In the genomic region with DNA sequence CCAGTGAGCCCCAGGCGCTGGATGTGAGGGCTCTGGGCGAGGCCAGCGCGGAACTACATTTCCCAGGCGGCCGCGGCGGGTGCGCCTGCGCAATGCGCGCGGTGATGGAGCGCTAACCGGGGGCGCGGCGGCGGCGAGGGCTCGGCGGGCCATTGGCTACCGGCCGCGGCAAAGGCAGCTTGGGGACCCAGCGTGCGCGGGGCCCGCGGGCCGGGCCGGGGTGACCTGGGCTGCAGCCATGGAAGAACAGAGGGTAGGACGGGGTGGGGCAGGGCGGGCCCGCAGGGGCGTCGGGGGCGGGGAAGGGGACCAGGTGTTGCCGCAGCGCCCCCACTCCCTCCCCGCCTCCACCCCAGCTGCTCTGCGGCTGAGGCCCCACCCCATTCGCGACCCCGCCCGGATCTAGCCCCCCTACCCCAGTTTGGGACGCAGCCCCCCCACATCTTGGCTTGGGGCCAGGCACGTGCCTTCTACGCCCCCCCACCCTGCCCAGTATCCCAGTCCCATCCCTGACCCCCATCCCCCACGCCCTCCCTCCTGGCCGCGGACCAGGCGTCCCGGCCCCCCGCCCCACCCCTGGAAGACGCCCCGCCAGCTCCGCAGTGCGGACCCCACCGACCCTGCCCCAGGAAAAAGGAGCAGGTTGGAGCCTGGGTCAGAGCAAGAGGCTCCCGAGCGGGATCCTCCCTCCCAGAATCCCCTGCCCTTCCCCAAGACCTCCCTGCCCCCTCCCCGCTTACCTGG, we compare ENCODE assay signal across 8 cellular contexts. TPM values are rescaled to one million over a fixed set of nuclear protein-coding genes. Genes with fewer than 3 reads are reported as not detected.
DNase-seq lines count a peak whose midpoint lies in the region; ATAC-seq and TF ChIP-seq lines count a peak whose summit lies in the region.

A gene (plus strand): TSS at position 90 of the 744 bp plus-strand sequence. CDS start 149 bp downstream, at position 239.

- no peak for TF ChIP-seq EP300 in upper lobe of left lung (IDR thresholded peaks at IDR 0.05)

- WGBS in upper lobe of left lung, 2 donors = 1% methylated on average over 38 of the region's 63 CpGs; no CpG with 5 or more reads in 1 of the 2 donors

- no peaks in the 10 kb centered on the region for H3K9me3 ChIP-seq in effector memory CD4-positive, alpha-beta T cell (ENCODE audit: control insufficient read depth, low read length)
- H3K9me3 ChIP-seq in upper lobe of left lung = no peaks in the 10 kb centered on the region

- H3K4me3 ChIP-seq in effector memory CD4-positive, alpha-beta T cell (ENCODE audit: insufficient read depth, low read depth, low read length, poor library complexity, severe bottlenecking) = no peak within 1 kb of the TSS
- H3K4me3 ChIP-seq in upper lobe of left lung = peak within 1 kb of the TSS in 3 of 4 donors; percentile 22 to 38 (median 26)

- H3K27ac Mint-ChIP-seq in activated CD4-positive, alpha-beta T cell treated with anti-CD3 and anti-CD28 coated beads, Interleukin-2, amount 10 ng/mL, durations not matched to agents 24 days and 14 days = peak within 1 kb of the TSS; percentile 76
- no peak within 1 kb of the TSS for H3K27ac Mint-ChIP-seq in nephron progenitor cell

- TF ChIP-seq CTCF in nephron progenitor cell (IDR thresholded peaks at IDR 0.05) (no peak), upper lobe of left lung (IDR thresholded peaks at IDR 0.05) (no peak)

- ATAC-seq in upper lobe of left lung (ENCODE audit: low FRiP score in 2 of 2) = peak in 1 of 2 donors; percentile 48

- no peaks in the 10 kb centered on the region for H3K36me3 ChIP-seq in effector memory CD4-positive, alpha-beta T cell (ENCODE audit: control insufficient read depth, insufficient read depth, low read length)
- H3K36me3 ChIP-seq in upper lobe of left lung = no peaks in the 10 kb centered on the region

- H3K27me3 Mint-ChIP-seq in activated CD4-positive, alpha-beta T cell treated with anti-CD3 and anti-CD28 coated beads, Interleukin-2, amount 10 ng/mL, durations not matched to agents 24 days and 14 days = no peaks in the 10 kb centered on the region
- H3K27me3 Mint-ChIP-seq in nephron progenitor cell (ENCODE audit: low read depth, poor library complexity) = peaks cover 10% of the 10 kb centered on the region

- DNase-seq in NCI-H1436 (lab: John Stamatoyannopoulos, UW) (peak; percentile 57), NCI-H1436 treated with DMSO at 0.1 percent for 48 hours (lab: John Stamatoyannopoulos, UW) (no peak), NCI-H2171 treated with DMSO at 0.1 percent for 48 hours (lab: John Stamatoyannopoulos, UW) (peak; percentile 84), nephron progenitor cell (peak; percentile 90), upper lobe of left lung (peak in 1 of 2 donors; percentile 89), pons (ENCODE audit: low spot score) (no peak)
- DNase-seq in activated CD4-positive, alpha-beta T cell treated with anti-CD3 and anti-CD28 coated beads, Interleukin-2, amount 10 ng/mL, durations not matched to agents 24 days and 14 days = peak; percentile 95
- peak in 2 of 3 donors; percentile 21 to 25 for DNase-seq in effector memory CD4-positive, alpha-beta T cell

- no peak for TF ChIP-seq POLR2A in upper lobe of left lung (IDR thresholded peaks at IDR 0.05)

- peak within 1 kb of the TSS; percentile 78 for H3K4me3 Mint-ChIP-seq in activated CD4-positive, alpha-beta T cell treated with anti-CD3 and anti-CD28 coated beads, Interleukin-2, amount 10 ng/mL, durations not matched to agents 24 days and 14 days
- peak within 1 kb of the TSS; percentile 74 for H3K4me3 Mint-ChIP-seq in nephron progenitor cell

- H3K27me3 ChIP-seq in effector memory CD4-positive, alpha-beta T cell (replicated peaks; ENCODE audit: control insufficient read depth, insufficient read depth, low read length, poor library complexity, severe bottlenecking) = peaks cover 4% of the 10 kb centered on the region
- peaks cover 0 to 14% (median 3%) of the 10 kb centered on the region in 4 donors for H3K27me3 ChIP-seq in upper lobe of left lung

- H3K27ac ChIP-seq in effector memory CD4-positive, alpha-beta T cell (ENCODE audit: insufficient read depth, low read length, poor library complexity, severe bottlenecking) = no peak within 1 kb of the TSS
- no peak within 1 kb of the TSS for H3K27ac ChIP-seq in upper lobe of left lung

- intact Hi-C loops in activated CD4-positive, alpha-beta T cell treated with anti-CD3 and anti-CD28 coated beads, Interleukin-2, amount 10 ng/mL, durations not matched to agents 24 days and 14 days (cut with micrococcal nuclease) = loop anchor here (1.0 to 2.0 kb wide), 2 partner anchors 22 to 39 kb away; a partner anchor contains a TSS

- peaks cover 5% of the 10 kb centered on the region for H3K4me1 ChIP-seq in effector memory CD4-positive, alpha-beta T cell (ENCODE audit: control insufficient read depth, insufficient read depth, low read length, poor library complexity, severe bottlenecking)
- H3K4me1 ChIP-seq in upper lobe of left lung = peaks cover 0 to 6% (median 5%) of the 10 kb centered on the region in 4 donors

- no peaks in the 10 kb centered on the region for H3K9me3 Mint-ChIP-seq in activated CD4-positive, alpha-beta T cell treated with anti-CD3 and anti-CD28 coated beads, Interleukin-2, amount 10 ng/mL, durations not matched to agents 24 days and 14 days
- H3K9me3 Mint-ChIP-seq in nephron progenitor cell = no peaks in the 10 kb centered on the region

- H3K36me3 Mint-ChIP-seq in activated CD4-positive, alpha-beta T cell treated with anti-CD3 and anti-CD28 coated beads, Interleukin-2, amount 10 ng/mL, durations not matched to agents 24 days and 14 days (ENCODE audit: low read depth) = peaks cover 6% of the 10 kb centered on the region
- peaks cover 20% of the 10 kb centered on the region for H3K36me3 Mint-ChIP-seq in nephron progenitor cell (ENCODE audit: low read depth)

- peaks cover 28% of the 10 kb centered on the region for H3K4me1 Mint-ChIP-seq in activated CD4-positive, alpha-beta T cell treated with anti-CD3 and anti-CD28 coated beads, Interleukin-2, amount 10 ng/mL, durations not matched to agents 24 days and 14 days
- peaks cover 33% of the 10 kb centered on the region for H3K4me1 Mint-ChIP-seq in nephron progenitor cell

RNA-seq across cellular contexts. Expression of the gene that starts here (rescaled TPM):
- 44.2 and 44.3 TPM in 2 replicates for total RNA-seq in activated CD4-positive, alpha-beta T cell treated with anti-CD3 and anti-CD28 coated beads, Interleukin-2, amount 10 ng/mL, durations not matched to agents 24 days and 14 days
- 1 to 10 TPM in 2 of 6 donors, under 1 TPM in 4; 0.54 to 2.1 (median 0.82) TPM for total RNA-seq in upper lobe of left lung

Comparison
In these comparisons a context has a peak if more than half of its experiments do, and no peak if none do; other contexts are left out.
1. RNA of the gene that starts here (total RNA-seq): 44.2 to 44.3 TPM in activated CD4-positive, alpha-beta T cell treated with anti-CD3 and anti-CD28 coated beads, Interleukin-2, amount 10 ng/mL, durations not matched to agents 24 days and 14 days; 0.54 to 2.1 TPM in upper lobe of left lung; every median in the first group is over 10 times any median in the second.
2. DNase-seq: peak in NCI-H1436 (single experiment), NCI-H2171 treated with DMSO at 0.1 percent for 48 hours (single experiment), activated CD4-positive, alpha-beta T cell treated with anti-CD3 and anti-CD28 coated beads, Interleukin-2, amount 10 ng/mL, durations not matched to agents 24 days and 14 days (single experiment), effector memory CD4-positive, alpha-beta T cell (2 of 3) and nephron progenitor cell (single experiment); none in NCI-H1436 treated with DMSO at 0.1 percent for 48 hours (single experiment) and pons (single experiment).